In genomic region chr3:17115186-17115585, GRCh38 we compare ENCODE assay signal across 16 cellular contexts.
DNase-seq lines count a peak whose midpoint lies in the region; ATAC-seq and TF ChIP-seq lines count a peak whose summit lies in the region.
"Had no signal": no experiment of that assay in that cellular context is flagged by ENCODE, and none has a peak within 500 bp of the region (broad histone marks: within the 10 kb centered on the region; RNA-seq: fewer than 3 reads in every experiment).

No MANE protein-coding gene starts in this region.

- no peak overlapping the region for H3K27ac Mint-ChIP-seq in stimulated activated memory B cell treated with anti-CD40 and anti-IgM and Interleukin-4, amounts not matched to agents 10 μg/mL and 1 μg/mL and 100 μg/mL, for 72 hours

- peaks cover 6% of the 10 kb centered on the region for H3K9me3 Mint-ChIP-seq in stimulated activated memory B cell treated with anti-CD40 and anti-IgM and Interleukin-4, amounts not matched to agents 10 μg/mL and 1 μg/mL and 100 μg/mL, for 72 hours

- H3K4me3 Mint-ChIP-seq in stimulated activated memory B cell treated with anti-CD40 and anti-IgM and Interleukin-4, amounts not matched to agents 10 μg/mL and 1 μg/mL and 100 μg/mL, for 72 hours: no peak overlapping the region

- no peaks in the 10 kb centered on the region for H3K36me3 Mint-ChIP-seq in stimulated activated memory B cell treated with anti-CD40 and anti-IgM and Interleukin-4, amounts not matched to agents 10 μg/mL and 1 μg/mL and 100 μg/mL, for 72 hours

- H3K4me3 ChIP-seq in choroid plexus epithelial cell (ENCODE audit: low read depth, low read length): no peak overlapping the region
- H3K4me3 ChIP-seq: HAP-1, SJSA1 had no signal

- TF ChIP-seq CTCF in choroid plexus epithelial cell (conservative IDR thresholded peaks at IDR 0.05; ENCODE audit: low read depth, low read length): no peak

- ATAC-seq in GM18858 (IDR thresholded peaks at IDR 0.05; ENCODE audit: unreplicated experiment): no peak
- ATAC-seq in stimulated activated memory B cell treated with anti-CD40 and anti-IgM and Interleukin-4, amounts not matched to agents 10 μg/mL and 1 μg/mL and 100 μg/mL, for 72 hours: no peak

- H3K4me1 Mint-ChIP-seq in stimulated activated memory B cell treated with anti-CD40 and anti-IgM and Interleukin-4, amounts not matched to agents 10 μg/mL and 1 μg/mL and 100 μg/mL, for 72 hours: peaks cover 13% of the 10 kb centered on the region

- H3K27me3 Mint-ChIP-seq in stimulated activated memory B cell treated with anti-CD40 and anti-IgM and Interleukin-4, amounts not matched to agents 10 μg/mL and 1 μg/mL and 100 μg/mL, for 72 hours: no peaks in the 10 kb centered on the region

- DNase-seq in ELR (ENCODE audit: low read depth): peak; percentile 53
- DNase-seq in RPMI7951 (ENCODE audit: low read depth): peak; percentile 14
- DNase-seq in choroid plexus epithelial cell (ENCODE audit: low read depth): peak; percentile 7
- DNase-seq in kidney tubule cell (ENCODE audit: low spot score): peak; percentile 83
- no peak for DNase-seq in DMS53 treated with DMSO at 0.1 percent for 48 hours (lab: John Stamatoyannopoulos, UW; ENCODE audit: unreplicated experiment)
- no peak for DNase-seq in cortex of kidney (lab: John Stamatoyannopoulos, UW)
- DNase-seq: Caco-2; DMS153; NCI-H1417 treated with DMSO at 0.1 percent for 48 hours; NCI-H1930; NCI-H446; NK-92 treated with Interleukin-12 subunit alpha and Interleukin-12 subunit beta, amount 100 ng/mL, for 24 hours had no signal

Comparison
In these comparisons a context has a peak if more than half of its experiments do, and no peak if none do; other contexts are left out.
1. DNase-seq: peak in ELR (single experiment), RPMI7951 (single experiment), choroid plexus epithelial cell (single experiment) and kidney tubule cell (single experiment); none in DMS53 treated with DMSO at 0.1 percent for 48 hours (single experiment) and cortex of kidney (single experiment).